In the genomic region with DNA sequence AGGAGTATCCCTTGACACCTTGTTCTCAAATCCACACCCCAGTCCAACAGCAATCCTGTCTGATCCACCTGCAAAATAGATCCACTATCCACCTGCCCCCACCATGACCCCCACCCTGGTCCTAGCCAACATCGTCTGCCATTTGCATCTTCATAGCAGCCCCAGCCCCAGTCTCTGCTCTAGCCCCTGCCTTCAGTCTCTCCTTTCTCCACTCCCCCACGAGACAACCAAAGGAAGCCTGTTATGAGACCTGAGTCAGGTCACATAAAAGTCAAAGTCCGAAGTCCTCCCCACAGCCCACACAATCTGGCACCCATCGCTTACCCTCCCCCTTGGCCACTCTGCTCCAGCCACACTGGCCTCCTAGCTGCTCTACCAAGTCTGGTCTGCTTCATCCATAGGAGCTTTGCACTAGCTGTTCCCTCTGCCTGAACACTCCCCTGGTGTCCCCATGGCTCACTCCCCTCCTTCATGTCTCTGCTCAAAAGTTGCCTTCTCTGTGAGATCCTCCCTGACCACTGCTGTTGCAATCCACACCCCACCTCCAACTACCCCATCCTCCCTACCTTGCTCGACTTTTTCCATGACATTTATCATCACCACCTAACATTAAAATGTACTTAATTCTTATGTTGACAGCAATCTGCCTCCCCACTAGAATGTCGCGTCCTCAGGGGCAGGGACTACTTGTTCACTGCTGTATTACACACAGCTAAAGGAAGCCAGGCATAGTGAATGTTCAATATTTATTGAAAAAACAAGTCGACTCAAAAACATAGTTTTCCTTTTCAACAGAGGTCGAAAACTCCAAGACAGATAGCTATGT, we compare ENCODE assay signal across 8 cellular contexts. TPM values are rescaled to one million over a fixed set of nuclear protein-coding genes. Genes with fewer than 3 reads are reported as not detected.
A peak's percentile ranks its signal among the peaks of the same experiment; 100 is the strongest.
DNase-seq lines count a peak whose midpoint lies in the region; ATAC-seq and TF ChIP-seq lines count a peak whose summit lies in the region.

No MANE protein-coding gene starts in this region.

- peaks cover 0 to 4% of the 10 kb centered on the region in 2 donors for H3K27me3 Mint-ChIP-seq in stimulated activated naive B cell treated with anti-CD40 and anti-IgM and Interleukin-4, amounts not matched to agents 10 μg/mL and 1 μg/mL and 100 μg/mL, for 72 hours

- peaks cover 47 to 69% of the 10 kb centered on the region in 2 donors for H3K4me1 Mint-ChIP-seq in stimulated activated naive B cell treated with anti-CD40 and anti-IgM and Interleukin-4, amounts not matched to agents 10 μg/mL and 1 μg/mL and 100 μg/mL, for 72 hours

- H3K4me3 ChIP-seq in BE2C (ENCODE audit: low read depth, low read length) (peak overlapping the region; percentile 44), adrenal gland (peak overlapping the region in 1 of 4 donors; percentile 95)

- H3K27ac ChIP-seq in KOPT-K1 (ENCODE audit: low read depth, low read length, poor library complexity, severe bottlenecking) (peak overlapping the region; percentile 95), adrenal gland (peak overlapping the region; percentile 89 to 96 (median 93))

- H3K27ac Mint-ChIP-seq in stimulated activated naive B cell treated with anti-CD40 and anti-IgM and Interleukin-4, amounts not matched to agents 10 μg/mL and 1 μg/mL and 100 μg/mL, for 72 hours: peak overlapping the region; percentile 99

- no peak for ATAC-seq in stimulated activated naive B cell treated with anti-CD40 and anti-IgM and Interleukin-4, amounts not matched to agents 10 μg/mL and 1 μg/mL and 100 μg/mL, for 72 hours (replicated peaks)
- ATAC-seq in HG02885 (IDR thresholded peaks at IDR 0.05; ENCODE audit: poor library complexity, unreplicated experiment) (no peak), GM21825 (IDR thresholded peaks at IDR 0.05; ENCODE audit: unreplicated experiment) (no peak)

- H3K4me3 Mint-ChIP-seq in stimulated activated naive B cell treated with anti-CD40 and anti-IgM and Interleukin-4, amounts not matched to agents 10 μg/mL and 1 μg/mL and 100 μg/mL, for 72 hours: peak overlapping the region; percentile 96 to 97

- DNase-seq in BE2C (no peak), adrenal gland (peak in 6 of 7 donors; percentile 53 to 80 (median 60)), iris pigment epithelial cell (ENCODE audit: low read depth) (peak; percentile 47)
- no peak for DNase-seq in stimulated activated naive B cell treated with anti-CD40 and anti-IgM and Interleukin-4, amounts not matched to agents 10 μg/mL and 1 μg/mL and 100 μg/mL, for 72 hours
- no peak for DNase-seq in stimulated activated naive CD4-positive, alpha-beta T cell treated with Interleukin-2 at 50 U/mL for 16 hours (lab: John Stamatoyannopoulos, UW)

- WGBS in adrenal gland, 4 donors: 12 to 21% (median 20%) methylated on average over 9 of the region's 9 CpGs

- H3K9me3 ChIP-seq in BE2C (no peaks in the 10 kb centered on the region), KOPT-K1 (ENCODE audit: insufficient read depth, low read length, poor library complexity, severe bottlenecking) (no peaks in the 10 kb centered on the region), adrenal gland (replicated peaks in 1 of 3) (no peaks in the 10 kb centered on the region)

- TF ChIP-seq CTCF in BE2C (IDR thresholded peaks at IDR 0.05; ENCODE audit: low read depth, low read length) (no peak), adrenal gland (IDR thresholded peaks at IDR 0.05) (no peak)

- H3K4me1 ChIP-seq in BE2C: peaks cover 9% of the 10 kb centered on the region
- H3K4me1 ChIP-seq in adrenal gland (replicated peaks in 1 of 2): peaks cover 8 to 24% of the 10 kb centered on the region in 2 donors

- no peaks in the 10 kb centered on the region for H3K27me3 ChIP-seq in BE2C
- no peaks in the 10 kb centered on the region for H3K27me3 ChIP-seq in adrenal gland

- no peaks in the 10 kb centered on the region for H3K9me3 Mint-ChIP-seq in stimulated activated naive B cell treated with anti-CD40 and anti-IgM and Interleukin-4, amounts not matched to agents 10 μg/mL and 1 μg/mL and 100 μg/mL, for 72 hours

- intact Hi-C loops in adrenal gland (cut with DNase I): no loop called here

- TF ChIP-seq POLR2A in adrenal gland (IDR thresholded peaks at IDR 0.05): peak; percentile 38 to 50

- peaks cover 40 to 59% of the 10 kb centered on the region in 2 donors for H3K36me3 Mint-ChIP-seq in stimulated activated naive B cell treated with anti-CD40 and anti-IgM and Interleukin-4, amounts not matched to agents 10 μg/mL and 1 μg/mL and 100 μg/mL, for 72 hours

- H3K36me3 ChIP-seq in BE2C: no peaks in the 10 kb centered on the region; the same call in 1 of the 2 replicates
- H3K36me3 ChIP-seq in KOPT-K1 (ENCODE audit: insufficient read depth, low read length): peaks cover 27% of the 10 kb centered on the region
- peaks cover 0 to 16% of the 10 kb centered on the region in 2 donors for H3K36me3 ChIP-seq in adrenal gland (replicated peaks in 1 of 2)

RNA-seq across cellular contexts. Expression of a gene that starts 1.2 kb away (rescaled TPM):
- 35.9 TPM for polyA plus RNA-seq in BE2C (2012; ENCODE audit: insufficient read depth, insufficient read length, low read depth)
- 10 to 100 TPM; 11.3 to 23.4 (median 18.1) TPM for total RNA-seq in adrenal gland
- polyA plus RNA-seq in adrenal gland: 10 to 100 TPM in 2 of 3 donors, 1 to 10 TPM in 1; 3.6 to 44.8 (median 16.3) TPM

RNA-seq across cellular contexts. Expression of a gene that starts 4.6 kb away (rescaled TPM):
- polyA plus RNA-seq in BE2C (2012; ENCODE audit: insufficient read depth, insufficient read length, low read depth): 16.7 TPM
- total RNA-seq in adrenal gland: 100 to 1,000 TPM in 3 of 8 donors, 10 to 100 TPM in 5; 46.8 to 187 (median 86.7) TPM
- polyA plus RNA-seq in adrenal gland: 100 to 1,000 TPM in 2 of 3 donors, 10 to 100 TPM in 1; 64.8 to 193 (median 113) TPM

RNA-seq across cellular contexts. Expression of a gene that starts 20.0 kb away (rescaled TPM):
- 101 TPM for polyA plus RNA-seq in BE2C (2012; ENCODE audit: insufficient read depth, insufficient read length, low read depth)
- 100 to 1,000 TPM in 1 of 8 donors, 10 to 100 TPM in 7; 44.1 to 221 (median 65.3) TPM for total RNA-seq in adrenal gland
- polyA plus RNA-seq in adrenal gland: 10 to 100 TPM; 43.6 to 49.6 (median 49.2) TPM

RNA-seq across cellular contexts. Expression of a gene that starts 20.3 kb away (rescaled TPM):
- 130 TPM for polyA plus RNA-seq in BE2C (2012; ENCODE audit: insufficient read depth, insufficient read length, low read depth)
- 10 to 100 TPM; 46.8 to 60.2 (median 51.9) TPM for total RNA-seq in adrenal gland
- 10 to 100 TPM; 50.9 to 86.9 (median 51.6) TPM for polyA plus RNA-seq in adrenal gland

RNA-seq across cellular contexts. Expression of a gene that starts 24.5 kb away (rescaled TPM):
- polyA plus RNA-seq in BE2C (2012; ENCODE audit: insufficient read depth, insufficient read length, low read depth): 3,669 TPM
- 1,000 to 10,000 TPM in 6 of 8 donors, 100 to 1,000 TPM in 2; 848 to 1,939 (median 1,279) TPM for total RNA-seq in adrenal gland
- 1,000 to 10,000 TPM; 1,071 to 2,033 (median 1,152) TPM for polyA plus RNA-seq in adrenal gland

Comparison
In these comparisons a context has a peak if more than half of its experiments do, and no peak if none do; other contexts are left out.
1. DNase-seq: peak in adrenal gland (6 of 7) and iris pigment epithelial cell (single experiment); none in BE2C (single experiment), stimulated activated naive B cell treated with anti-CD40 and anti-IgM and Interleukin-4, amounts not matched to agents 10 μg/mL and 1 μg/mL and 100 μg/mL, for 72 hours (single experiment) and stimulated activated naive CD4-positive, alpha-beta T cell treated with Interleukin-2 at 50 U/mL for 16 hours (single experiment).